Comparison of ENCODE assay signal across 8 cellular contexts in the genomic region with DNA sequence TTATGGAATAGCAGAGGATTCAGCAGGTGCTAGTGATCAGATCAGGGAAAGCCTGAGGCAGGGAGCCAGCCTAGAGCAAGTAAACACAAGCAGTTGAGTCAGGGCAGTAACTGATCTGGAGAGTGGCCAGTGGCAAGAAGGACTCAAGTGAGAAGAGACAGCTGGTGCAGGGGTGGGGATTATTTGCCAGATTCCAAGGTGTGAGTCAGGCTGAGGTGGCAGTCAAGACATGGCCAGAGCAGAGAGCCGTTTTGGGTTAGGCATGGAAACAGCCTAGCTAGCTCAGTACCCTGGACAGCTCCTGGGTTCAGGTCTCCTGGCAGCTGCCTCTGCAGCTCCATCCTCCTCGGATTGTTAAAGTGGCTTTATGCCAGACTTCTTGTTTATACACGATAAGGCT.
DNase-seq lines count a peak whose midpoint lies in the region; ATAC-seq and TF ChIP-seq lines count a peak whose summit lies in the region.

No MANE protein-coding gene starts in this region.

- H3K79me2 ChIP-seq in DND-41 (ENCODE audit: insufficient read depth, low read length) = no peaks in the 10 kb centered on the region

- no peak overlapping the region for H3K4me2 ChIP-seq in DND-41 (ENCODE audit: insufficient read depth, low read length)

- no peaks in the 10 kb centered on the region for H3K27me3 ChIP-seq in DND-41 (ENCODE audit: insufficient read depth, low read length, poor library complexity)

- DNase-seq in DND-41 = peak; percentile 67
- peak; percentile 27 to 49 for DNase-seq in Kasumi-1 (lab: John Stamatoyannopoulos, UW)
- peak; percentile 87 for DNase-seq in iPS-NIHi11 (ENCODE audit: low spot score)
- no peak for DNase-seq in CD1c-positive myeloid dendritic cell (ENCODE audit: extremely low spot score)
- DNase-seq in NCI-H187 treated with DMSO at 0.1 percent for 48 hours (lab: John Stamatoyannopoulos, UW) = no peak

- no peak overlapping the region for H3K4me3 ChIP-seq in DND-41 (ENCODE audit: low read depth in 1 of 2, low read length in 2 of 2)

- no peaks in the 10 kb centered on the region for H3K36me3 ChIP-seq in DND-41 (ENCODE audit: insufficient read depth, low read length)

- no peak for TF ChIP-seq CTCF in DND-41 (IDR thresholded peaks at IDR 0.05; ENCODE audit: borderline replicate concordance, extremely low read depth, low read length, poor library complexity, severe bottlenecking)
- no peak for TF ChIP-seq CTCF in VCaP (conservative IDR thresholded peaks at IDR 0.05)

- H3K27ac ChIP-seq in DND-41 (ENCODE audit: low read length) = no peak overlapping the region
- H3K27ac ChIP-seq in VCaP = peak overlapping the region; percentile 63

- H3K4me1 ChIP-seq in DND-41 (ENCODE audit: insufficient read depth, low read length) = no peaks in the 10 kb centered on the region

- no peak overlapping the region for H2AFZ ChIP-seq in DND-41 (ENCODE audit: low read depth, low read length)

- no peaks in the 10 kb centered on the region for H4K20me1 ChIP-seq in DND-41 (ENCODE audit: insufficient read depth, low read length)

- H3K9me3 ChIP-seq in DND-41 (ENCODE audit: insufficient read depth, low read length, severe bottlenecking) = no peaks in the 10 kb centered on the region

- H3K9ac ChIP-seq in DND-41 (ENCODE audit: low read depth, low read length) = no peak overlapping the region

- peak; percentile 82 for ATAC-seq in DND-41 (ENCODE audit: insufficient read depth, low read depth)
- ATAC-seq in GM21528 (IDR thresholded peaks at IDR 0.05; ENCODE audit: low FRiP score, unreplicated experiment) = no peak
- ATAC-seq in GM18861 (IDR thresholded peaks at IDR 0.05; ENCODE audit: unreplicated experiment) = no peak

Comparison
In these comparisons a context has a peak if more than half of its experiments do, and no peak if none do; other contexts are left out.
1. DNase-seq: peak in DND-41 (single experiment), Kasumi-1 (2 of 2) and iPS-NIHi11 (single experiment); none in CD1c-positive myeloid dendritic cell (single experiment) and NCI-H187 treated with DMSO at 0.1 percent for 48 hours (single experiment).